8 cellular contexts compared by ENCODE assay signal in the genomic region with DNA sequence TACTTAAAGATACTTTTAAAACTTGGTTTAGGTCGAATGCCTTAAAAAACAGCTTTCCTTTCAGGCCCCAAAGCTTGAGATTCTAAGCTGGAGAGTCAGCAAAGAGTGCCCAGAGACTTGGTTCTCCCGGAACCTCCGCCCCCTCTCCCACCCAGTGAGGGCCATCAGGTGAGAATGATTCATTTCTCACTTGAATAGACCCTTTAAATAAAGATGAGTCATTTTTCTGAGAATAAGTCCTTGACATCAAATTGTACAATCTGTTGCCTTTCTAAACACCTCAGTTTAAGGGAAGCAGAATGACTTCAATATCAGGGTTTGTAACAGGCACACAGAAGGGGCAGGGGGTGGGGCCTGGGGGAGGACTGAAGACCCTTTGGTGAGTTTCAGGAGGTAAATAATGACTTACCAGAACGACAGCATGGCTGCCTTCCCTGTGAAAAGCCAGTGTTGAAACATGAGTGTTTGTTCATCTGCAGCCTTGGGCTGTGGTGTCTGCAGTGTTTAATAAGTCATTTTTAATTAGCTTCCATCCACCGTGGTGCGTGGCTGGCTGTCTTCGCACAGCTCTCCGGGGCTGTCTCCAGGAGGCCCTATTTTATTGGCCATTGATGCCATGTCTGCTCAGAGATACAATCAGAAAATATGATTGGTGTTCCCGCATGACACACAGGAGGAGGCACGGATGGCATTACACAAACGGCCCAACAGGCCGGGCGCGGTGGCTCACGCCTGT.
DNase-seq lines count a peak whose midpoint lies in the region; ATAC-seq and TF ChIP-seq lines count a peak whose summit lies in the region.

No MANE protein-coding gene starts in this region.

- TF ChIP-seq POLR2A in testis (IDR thresholded peaks at IDR 0.05): no peak

- WGBS in testis, 2 donors: 70 to 72% methylated on average over 15 of the region's 15 CpGs

- H3K27ac ChIP-seq in testis: peak overlapping the region; percentile 79

- DNase-seq in DMS153 (lab: John Stamatoyannopoulos, UW) (peak; percentile 38), NCI-H460 (ENCODE audit: extremely low read depth, low read depth) (peak; percentile 1), fibroblast of mammary gland (ENCODE audit: low read depth) (peak; percentile 62), testis (no peak), NCI-H1930 (lab: John Stamatoyannopoulos, UW) (no peak)

- H3K9me3 ChIP-seq in testis: no peaks in the 10 kb centered on the region

- ATAC-seq in GM21447 (IDR thresholded peaks at IDR 0.05; ENCODE audit: unreplicated experiment) (peak; percentile 42), GM19397 (IDR thresholded peaks at IDR 0.05; ENCODE audit: unreplicated experiment) (no peak), HG03196 (IDR thresholded peaks at IDR 0.05; ENCODE audit: unreplicated experiment) (no peak)

- intact Hi-C loops in testis (cut with DNase I; ENCODE audit: low total_unique reads): no loop called here

- peaks cover 19% of the 10 kb centered on the region for H3K4me1 ChIP-seq in testis

- H3K36me3 ChIP-seq in testis (ENCODE audit: low read depth, missing control alignments): no peaks in the 10 kb centered on the region

- no peaks in the 10 kb centered on the region for H3K27me3 ChIP-seq in testis

- H3K4me3 ChIP-seq in fibroblast of mammary gland (ENCODE audit: control insufficient read depth, low read depth, low read length) (no peak overlapping the region), testis (no peak overlapping the region)

- TF ChIP-seq CTCF in fibroblast of mammary gland (conservative IDR thresholded peaks at IDR 0.05; ENCODE audit: control insufficient read depth, insufficient read depth, low read depth, low read length) (no peak), testis (IDR thresholded peaks at IDR 0.05) (no peak)

Comparison
In these comparisons a context has a peak if more than half of its experiments do, and no peak if none do; other contexts are left out.
1. DNase-seq: peak in DMS153 (single experiment), NCI-H460 (single experiment) and fibroblast of mammary gland (single experiment); none in testis (single experiment) and NCI-H1930 (0 of 2).